2 cellular contexts compared by ENCODE assay signal in the genomic region with DNA sequence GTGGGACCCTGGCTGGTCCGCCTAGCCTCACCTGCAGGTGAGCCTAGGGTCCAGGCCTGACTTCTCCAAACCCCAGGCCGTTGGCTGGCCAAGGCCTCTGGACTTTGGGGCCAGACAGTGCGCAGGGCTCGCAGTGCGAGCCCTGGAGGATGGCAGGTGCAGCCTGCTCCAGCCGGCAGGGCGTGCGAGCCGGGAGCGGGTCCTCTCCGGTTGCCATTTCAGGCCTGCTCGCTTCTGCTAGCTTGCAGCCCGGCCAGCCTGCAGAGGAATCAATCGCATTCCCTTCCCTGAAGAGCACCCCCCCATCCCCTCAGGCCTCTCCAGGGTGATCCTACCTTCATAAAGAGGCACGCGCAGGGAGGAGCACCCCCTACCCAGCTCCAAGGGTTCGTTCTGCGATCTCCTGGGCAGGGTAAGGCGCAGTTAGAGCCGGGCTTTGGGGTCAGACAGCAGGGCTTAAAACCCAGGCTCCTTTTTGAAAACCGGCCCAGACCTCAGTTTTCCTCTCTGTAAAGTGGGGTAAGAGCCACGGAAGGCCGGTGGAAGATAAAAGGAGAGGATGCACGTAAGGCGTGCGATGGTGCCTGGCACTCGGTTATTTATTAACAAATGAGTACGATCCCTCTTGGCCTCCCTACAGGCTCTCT.
TF ChIP-seq lines count a peak whose summit lies in the region.

No MANE protein-coding gene starts in this region.

TF ChIP-seq in A549, 52 proteins besides CTCF, POLR2A, EP300 and RAD21:
- TF ChIP-seq, protein P1, sequence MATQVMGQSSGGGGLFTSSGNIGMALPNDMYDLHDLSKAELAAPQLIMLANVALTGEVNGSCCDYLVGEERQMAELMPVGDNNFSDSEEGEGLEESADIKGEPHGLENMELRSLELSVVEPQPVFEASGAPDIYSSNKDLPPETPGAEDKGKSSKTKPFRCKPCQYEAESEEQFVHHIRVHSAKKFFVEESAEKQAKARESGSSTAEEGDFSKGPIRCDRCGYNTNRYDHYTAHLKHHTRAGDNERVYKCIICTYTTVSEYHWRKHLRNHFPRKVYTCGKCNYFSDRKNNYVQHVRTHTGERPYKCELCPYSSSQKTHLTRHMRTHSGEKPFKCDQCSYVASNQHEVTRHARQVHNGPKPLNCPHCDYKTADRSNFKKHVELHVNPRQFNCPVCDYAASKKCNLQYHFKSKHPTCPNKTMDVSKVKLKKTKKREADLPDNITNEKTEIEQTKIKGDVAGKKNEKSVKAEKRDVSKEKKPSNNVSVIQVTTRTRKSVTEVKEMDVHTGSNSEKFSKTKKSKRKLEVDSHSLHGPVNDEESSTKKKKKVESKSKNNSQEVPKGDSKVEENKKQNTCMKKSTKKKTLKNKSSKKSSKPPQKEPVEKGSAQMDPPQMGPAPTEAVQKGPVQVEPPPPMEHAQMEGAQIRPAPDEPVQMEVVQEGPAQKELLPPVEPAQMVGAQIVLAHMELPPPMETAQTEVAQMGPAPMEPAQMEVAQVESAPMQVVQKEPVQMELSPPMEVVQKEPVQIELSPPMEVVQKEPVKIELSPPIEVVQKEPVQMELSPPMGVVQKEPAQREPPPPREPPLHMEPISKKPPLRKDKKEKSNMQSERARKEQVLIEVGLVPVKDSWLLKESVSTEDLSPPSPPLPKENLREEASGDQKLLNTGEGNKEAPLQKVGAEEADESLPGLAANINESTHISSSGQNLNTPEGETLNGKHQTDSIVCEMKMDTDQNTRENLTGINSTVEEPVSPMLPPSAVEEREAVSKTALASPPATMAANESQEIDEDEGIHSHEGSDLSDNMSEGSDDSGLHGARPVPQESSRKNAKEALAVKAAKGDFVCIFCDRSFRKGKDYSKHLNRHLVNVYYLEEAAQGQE (IDR thresholded peaks at IDR 0.05), result no peak
- TF ChIP-seq CBX2 (IDR thresholded peaks at IDR 0.05; ENCODE audit: borderline replicate concordance, low read depth) (no peak), KDM1A (IDR thresholded peaks at IDR 0.05; ENCODE audit: low read depth) (0 out of 2 replicates have a peak, but pooled peaks have one; percentile 17), ZFP36 (IDR thresholded peaks at IDR 0.05; ENCODE audit: borderline replicate concordance, partially characterized antibody) (no peak), HDAC2 (IDR thresholded peaks at IDR 0.05) (no peak)
- TF ChIP-seq, protein P2, sequence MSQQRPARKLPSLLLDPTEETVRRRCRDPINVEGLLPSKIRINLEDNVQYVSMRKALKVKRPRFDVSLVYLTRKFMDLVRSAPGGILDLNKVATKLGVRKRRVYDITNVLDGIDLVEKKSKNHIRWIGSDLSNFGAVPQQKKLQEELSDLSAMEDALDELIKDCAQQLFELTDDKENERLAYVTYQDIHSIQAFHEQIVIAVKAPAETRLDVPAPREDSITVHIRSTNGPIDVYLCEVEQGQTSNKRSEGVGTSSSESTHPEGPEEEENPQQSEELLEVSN (IDR thresholded peaks at IDR 0.05; ENCODE audit: borderline replicate concordance, low read depth), result no peak

TF ChIP-seq in GM23338, 12 proteins besides CTCF, POLR2A, EP300 and RAD21:
- peak; percentile 2 for TF ChIP-seq EZH2 (IDR thresholded peaks at IDR 0.05; ENCODE audit: low read depth, unreplicated experiment)
- no peak for TF ChIP-seq NANOG (IDR thresholded peaks at IDR 0.05; ENCODE audit: borderline replicate concordance)
